ENCODE assay signal across 16 cellular contexts in the genomic region with DNA sequence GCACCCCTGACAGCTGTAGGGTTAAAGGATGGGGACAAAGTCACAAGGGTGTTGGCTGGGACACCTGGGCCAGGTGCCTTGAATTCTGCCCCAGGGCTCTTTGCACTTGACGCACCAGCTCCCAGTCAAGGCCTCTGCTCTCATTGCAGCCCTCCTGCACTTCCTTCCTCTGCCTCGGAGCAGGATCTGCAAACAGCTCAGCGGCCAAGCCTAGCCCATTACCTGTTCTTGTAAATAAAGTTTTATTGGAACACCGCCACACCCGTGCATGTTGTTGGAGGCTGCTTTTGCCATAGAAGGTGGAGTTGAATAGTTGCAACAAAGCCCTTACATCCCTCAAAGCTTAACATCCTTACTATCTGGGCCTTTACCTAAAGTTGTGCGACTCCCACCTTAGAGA.
A peak's percentile ranks its signal among the peaks of the same experiment; 100 is the strongest.
DNase-seq lines count a peak whose midpoint lies in the region; ATAC-seq, FAIRE-seq and TF ChIP-seq lines count a peak whose summit lies in the region.
"Had no signal": no experiment of that assay in that cellular context is flagged by ENCODE, and none has a peak within 500 bp of the region (broad histone marks: within the 10 kb centered on the region; RNA-seq: fewer than 3 reads in every experiment).

No MANE protein-coding gene starts in this region.

- no peak overlapping the region for H3K4me3 ChIP-seq in K562
- no peak overlapping the region for H3K4me3 ChIP-seq in lower lobe of right lung
- H3K4me3 ChIP-seq: BLaER1, GM23248 had no signal

- DNase-seq in COLO668 (lab: John Stamatoyannopoulos, UW; ENCODE audit: unreplicated experiment) (peak; percentile 51), K562 (ENCODE audit: extremely low read depth in 1 of 4, low spot score in 3 of 4) (no peak), lower lobe of right lung (peak; percentile 32), NCI-H446 (lab: John Stamatoyannopoulos, UW) (no peak), NOMO-1 treated with DMSO at 0.1 percent for 48 hours (lab: John Stamatoyannopoulos, UW; ENCODE audit: unreplicated experiment) (no peak)
- DNase-seq: AML-193; Calu3; CD4-positive, CD25-positive, alpha-beta regulatory T cell; DMS 273 treated with DMSO at 0.1 percent for 48 hours; GM23248; H7; IMR-90; KG1 had no signal

- CTCF ChIA-PET in K562 (lab: Yijun Ruan, JAX; ENCODE audit: low intra/inter-chr PET ratio) = no interaction called here

- no peak for ATAC-seq in K562
- no peak for ATAC-seq in lower lobe of right lung
- no peak for ATAC-seq in HG02678 (IDR thresholded peaks at IDR 0.05; ENCODE audit: unreplicated experiment)

- H3K4me2 ChIP-seq in K562 (ENCODE audit: insufficient read depth, low read length) = no peak overlapping the region
- H3K4me2 ChIP-seq: BLaER1 had no signal

- H3K9me3 ChIP-seq in K562 (replicated peaks; ENCODE audit: control insufficient read depth, insufficient read depth, low read depth, low read length) (no peaks in the 10 kb centered on the region), lower lobe of right lung (no peaks in the 10 kb centered on the region)
- H3K9me3 ChIP-seq: BLaER1 had no signal

- no peak for FAIRE-seq in K562 (lab: Jason Lieb, UNC)

- TF ChIP-seq CTCF in K562 (IDR thresholded peaks at IDR 0.05 in 2 of 3, conservative IDR thresholded peaks at IDR 0.05 in 1 of 3; ENCODE audit: insufficient read depth in 2 of 3, low read depth in 1 of 3, low read length in 3 of 3) (no peak), lower lobe of right lung (IDR thresholded peaks at IDR 0.05) (no peak)

- H4K20me1 ChIP-seq in K562 (replicated peaks; ENCODE audit: control insufficient read depth, insufficient read depth, low read length) = 0 out of 2 replicates have a peak, but pooled peaks cover 5% of the 10 kb centered on the region
- H4K20me1 ChIP-seq: BLaER1 had no signal

- no peak overlapping the region for H3K9ac ChIP-seq in K562 (ENCODE audit: insufficient read depth in 1 of 2, low read depth in 2 of 2, low read length in 2 of 2)
- H3K9ac ChIP-seq: BLaER1, GM23248 had no signal

- no peak overlapping the region for H3K27ac ChIP-seq in K562 (ENCODE audit: extremely low read depth, low read depth, low read length)
- H3K27ac ChIP-seq in lower lobe of right lung = no peak overlapping the region
- H3K27ac ChIP-seq: BLaER1, GM23248, HL-60 had no signal

- in situ Hi-C loops in K562 (cut with MboI) = no loop called here

- no peak for TF ChIP-seq EP300 in K562 (IDR thresholded peaks at IDR 0.05; ENCODE audit: low read length)

- no peaks in the 10 kb centered on the region for H3K79me2 ChIP-seq in K562 (ENCODE audit: control insufficient read depth, insufficient read depth, low read length)

- intact Hi-C loops in K562 (cut with micrococcal nuclease) (no loop called here), lower lobe of right lung (cut with DNase I) (no loop called here)

- TF ChIP-seq RAD21 in K562 (CRISPR knock-in tag; conservative IDR thresholded peaks at IDR 0.05 in 1 of 2, IDR thresholded peaks at IDR 0.05 in 1 of 2) = no peak

- POLR2A ChIA-PET in K562 (lab: Yijun Ruan, JAX) = interaction anchor here (0.7 kb wide), 1 partner anchor 14 kb away, joined by 3 read pairs; no protein-coding TSS in a partner anchor

- H3K27me3 ChIP-seq in K562 (ENCODE audit: control insufficient read depth in 2 of 2, insufficient read depth in 2 of 2, low read length in 2 of 2) (peaks cover 7 to 63% of the 10 kb centered on the region in 2 experiments; a peak in 3 of 5 replicates), lower lobe of right lung (ENCODE audit: low read depth) (no peaks in the 10 kb centered on the region)
- H3K27me3 ChIP-seq: BLaER1 had no signal

- WGBS in K562 (ENCODE audit: insufficient coverage, low coverage, missing lambda C conversion rate) = 0% methylated on average over 6 of the region's 6 CpGs

- no peaks in the 10 kb centered on the region for H3K4me1 ChIP-seq in K562 (replicated peaks in 1 of 2; ENCODE audit: control insufficient read depth in 2 of 2, insufficient read depth in 2 of 2, low read length in 2 of 2)
- no peaks in the 10 kb centered on the region for H3K4me1 ChIP-seq in lower lobe of right lung
- H3K4me1 ChIP-seq: BLaER1 had no signal

- no peak for TF ChIP-seq POLR2A in K562 (conservative IDR thresholded peaks at IDR 0.05)

- no TSS peak for BruUV-seq in K562 (replicated peaks; lab: Mats Ljungman, UMichigan)

- H3K9me1 ChIP-seq in K562 (ENCODE audit: control insufficient read depth, insufficient read depth, low read length) = no peaks in the 10 kb centered on the region

- H3K36me3 ChIP-seq in K562 (ENCODE audit: control insufficient read depth, insufficient read depth, low read length) (no peaks in the 10 kb centered on the region), lower lobe of right lung (no peaks in the 10 kb centered on the region)
- H3K36me3 ChIP-seq: BLaER1 had no signal

- H2AFZ ChIP-seq in K562 (ENCODE audit: low read depth, low read length) = no peak overlapping the region
- H2AFZ ChIP-seq: GM23248 had no signal

TF ChIP-seq in K562, 482 proteins besides CTCF, POLR2A, EP300 and RAD21 (continues in another document):
- no peak for TF ChIP-seq HMG20A (CRISPR knock-in tag; conservative IDR thresholded peaks at IDR 0.05)
- TF ChIP-seq, protein P1, sequence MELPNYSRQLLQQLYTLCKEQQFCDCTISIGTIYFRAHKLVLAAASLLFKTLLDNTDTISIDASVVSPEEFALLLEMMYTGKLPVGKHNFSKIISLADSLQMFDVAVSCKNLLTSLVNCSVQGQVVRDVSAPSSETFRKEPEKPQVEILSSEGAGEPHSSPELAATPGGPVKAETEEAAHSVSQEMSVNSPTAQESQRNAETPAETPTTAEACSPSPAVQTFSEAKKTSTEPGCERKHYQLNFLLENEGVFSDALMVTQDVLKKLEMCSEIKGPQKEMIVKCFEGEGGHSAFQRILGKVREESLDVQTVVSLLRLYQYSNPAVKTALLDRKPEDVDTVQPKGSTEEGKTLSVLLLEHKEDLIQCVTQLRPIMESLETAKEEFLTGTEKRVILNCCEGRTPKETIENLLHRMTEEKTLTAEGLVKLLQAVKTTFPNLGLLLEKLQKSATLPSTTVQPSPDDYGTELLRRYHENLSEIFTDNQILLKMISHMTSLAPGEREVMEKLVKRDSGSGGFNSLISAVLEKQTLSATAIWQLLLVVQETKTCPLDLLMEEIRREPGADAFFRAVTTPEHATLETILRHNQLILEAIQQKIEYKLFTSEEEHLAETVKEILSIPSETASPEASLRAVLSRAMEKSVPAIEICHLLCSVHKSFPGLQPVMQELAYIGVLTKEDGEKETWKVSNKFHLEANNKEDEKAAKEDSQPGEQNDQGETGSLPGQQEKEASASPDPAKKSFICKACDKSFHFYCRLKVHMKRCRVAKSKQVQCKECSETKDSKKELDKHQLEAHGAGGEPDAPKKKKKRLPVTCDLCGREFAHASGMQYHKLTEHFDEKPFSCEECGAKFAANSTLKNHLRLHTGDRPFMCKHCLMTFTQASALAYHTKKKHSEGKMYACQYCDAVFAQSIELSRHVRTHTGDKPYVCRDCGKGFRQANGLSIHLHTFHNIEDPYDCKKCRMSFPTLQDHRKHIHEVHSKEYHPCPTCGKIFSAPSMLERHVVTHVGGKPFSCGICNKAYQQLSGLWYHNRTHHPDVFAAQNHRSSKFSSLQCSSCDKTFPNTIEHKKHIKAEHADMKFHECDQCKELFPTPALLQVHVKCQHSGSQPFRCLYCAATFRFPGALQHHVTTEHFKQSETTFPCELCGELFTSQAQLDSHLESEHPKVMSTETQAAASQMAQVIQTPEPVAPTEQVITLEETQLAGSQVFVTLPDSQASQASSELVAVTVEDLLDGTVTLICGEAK (IDR thresholded peaks at IDR 0.05) = peak; percentile 83
- TF ChIP-seq, protein P1 (CRISPR knock-in tag; IDR thresholded peaks at IDR 0.05) = peak; percentile 64
- TF ChIP-seq, protein P2, sequence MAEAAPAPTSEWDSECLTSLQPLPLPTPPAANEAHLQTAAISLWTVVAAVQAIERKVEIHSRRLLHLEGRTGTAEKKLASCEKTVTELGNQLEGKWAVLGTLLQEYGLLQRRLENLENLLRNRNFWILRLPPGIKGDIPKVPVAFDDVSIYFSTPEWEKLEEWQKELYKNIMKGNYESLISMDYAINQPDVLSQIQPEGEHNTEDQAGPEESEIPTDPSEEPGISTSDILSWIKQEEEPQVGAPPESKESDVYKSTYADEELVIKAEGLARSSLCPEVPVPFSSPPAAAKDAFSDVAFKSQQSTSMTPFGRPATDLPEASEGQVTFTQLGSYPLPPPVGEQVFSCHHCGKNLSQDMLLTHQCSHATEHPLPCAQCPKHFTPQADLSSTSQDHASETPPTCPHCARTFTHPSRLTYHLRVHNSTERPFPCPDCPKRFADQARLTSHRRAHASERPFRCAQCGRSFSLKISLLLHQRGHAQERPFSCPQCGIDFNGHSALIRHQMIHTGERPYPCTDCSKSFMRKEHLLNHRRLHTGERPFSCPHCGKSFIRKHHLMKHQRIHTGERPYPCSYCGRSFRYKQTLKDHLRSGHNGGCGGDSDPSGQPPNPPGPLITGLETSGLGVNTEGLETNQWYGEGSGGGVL (CRISPR knock-in tag; IDR thresholded peaks at IDR 0.05) = no peak

Comparison
In these comparisons a context has a peak if more than half of its experiments do, and no peak if none do; other contexts are left out.
1. DNase-seq: peak in COLO668 (single experiment) and lower lobe of right lung (single experiment); none in K562 (0 of 4), NCI-H446 (0 of 2) and NOMO-1 treated with DMSO at 0.1 percent for 48 hours (single experiment).